1 cellular context compared by ENCODE assay signal in the genomic region with DNA sequence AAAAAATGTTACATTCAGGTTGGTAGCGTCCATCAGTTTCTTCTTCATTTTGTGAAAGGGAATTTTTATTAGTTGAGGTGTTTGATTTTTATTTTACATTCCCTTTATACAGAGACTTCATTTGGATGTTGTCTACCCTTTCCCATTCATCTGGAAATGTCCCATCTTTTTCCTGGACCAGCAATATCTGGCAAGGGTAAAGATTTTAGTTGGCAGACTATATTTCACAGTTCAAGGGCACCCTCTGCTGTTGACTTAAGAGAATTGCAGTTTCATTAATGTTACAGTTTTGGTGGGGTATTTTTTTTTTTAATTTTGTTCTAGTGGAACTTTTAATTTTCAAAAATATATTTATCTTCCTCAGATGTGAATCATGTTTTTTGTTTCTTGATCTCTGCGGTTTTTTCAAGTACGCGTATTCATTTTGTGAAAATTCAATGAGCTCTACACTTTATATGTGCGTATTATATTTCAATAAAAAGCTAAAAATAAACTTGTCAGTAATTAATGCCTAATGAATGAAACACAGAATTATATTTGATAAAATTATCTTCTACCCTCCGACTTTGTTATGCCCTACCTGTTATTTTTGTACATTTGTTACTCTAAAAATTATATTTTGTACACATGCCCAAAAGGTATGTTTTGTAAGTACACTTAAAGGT.
TF ChIP-seq lines count a peak whose summit lies in the region.

No MANE protein-coding gene starts in this region.

TF ChIP-seq in HCT116, 20 proteins besides CTCF, POLR2A, EP300 and RAD21 (continued from another document):
- TF ChIP-seq, protein P1, sequence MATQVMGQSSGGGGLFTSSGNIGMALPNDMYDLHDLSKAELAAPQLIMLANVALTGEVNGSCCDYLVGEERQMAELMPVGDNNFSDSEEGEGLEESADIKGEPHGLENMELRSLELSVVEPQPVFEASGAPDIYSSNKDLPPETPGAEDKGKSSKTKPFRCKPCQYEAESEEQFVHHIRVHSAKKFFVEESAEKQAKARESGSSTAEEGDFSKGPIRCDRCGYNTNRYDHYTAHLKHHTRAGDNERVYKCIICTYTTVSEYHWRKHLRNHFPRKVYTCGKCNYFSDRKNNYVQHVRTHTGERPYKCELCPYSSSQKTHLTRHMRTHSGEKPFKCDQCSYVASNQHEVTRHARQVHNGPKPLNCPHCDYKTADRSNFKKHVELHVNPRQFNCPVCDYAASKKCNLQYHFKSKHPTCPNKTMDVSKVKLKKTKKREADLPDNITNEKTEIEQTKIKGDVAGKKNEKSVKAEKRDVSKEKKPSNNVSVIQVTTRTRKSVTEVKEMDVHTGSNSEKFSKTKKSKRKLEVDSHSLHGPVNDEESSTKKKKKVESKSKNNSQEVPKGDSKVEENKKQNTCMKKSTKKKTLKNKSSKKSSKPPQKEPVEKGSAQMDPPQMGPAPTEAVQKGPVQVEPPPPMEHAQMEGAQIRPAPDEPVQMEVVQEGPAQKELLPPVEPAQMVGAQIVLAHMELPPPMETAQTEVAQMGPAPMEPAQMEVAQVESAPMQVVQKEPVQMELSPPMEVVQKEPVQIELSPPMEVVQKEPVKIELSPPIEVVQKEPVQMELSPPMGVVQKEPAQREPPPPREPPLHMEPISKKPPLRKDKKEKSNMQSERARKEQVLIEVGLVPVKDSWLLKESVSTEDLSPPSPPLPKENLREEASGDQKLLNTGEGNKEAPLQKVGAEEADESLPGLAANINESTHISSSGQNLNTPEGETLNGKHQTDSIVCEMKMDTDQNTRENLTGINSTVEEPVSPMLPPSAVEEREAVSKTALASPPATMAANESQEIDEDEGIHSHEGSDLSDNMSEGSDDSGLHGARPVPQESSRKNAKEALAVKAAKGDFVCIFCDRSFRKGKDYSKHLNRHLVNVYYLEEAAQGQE (IDR thresholded peaks at IDR 0.05; ENCODE audit: low read depth), result no peak
